1 cellular context compared by ENCODE assay signal in the genomic region with DNA sequence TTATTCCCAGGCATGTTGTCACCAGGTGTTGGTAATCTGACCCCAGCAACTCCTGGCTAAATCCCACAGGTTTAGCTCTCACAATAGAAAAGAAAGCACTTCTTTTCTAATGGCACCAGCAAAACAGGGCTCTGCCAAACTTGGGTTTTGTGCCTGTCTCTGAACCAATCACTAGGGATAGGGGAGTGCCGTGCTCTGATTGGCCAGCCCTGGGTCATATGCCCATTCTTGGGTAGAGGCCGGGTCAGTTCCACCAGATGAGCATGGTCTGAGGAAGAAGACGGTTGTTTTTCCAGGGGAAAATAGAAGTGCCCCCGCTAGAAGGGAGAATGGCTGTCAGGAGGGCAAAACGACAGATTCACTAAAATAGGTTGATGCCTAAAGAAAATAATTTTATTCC.
TF ChIP-seq lines count a peak whose summit lies in the region.

No MANE protein-coding gene starts in this region.

TF ChIP-seq in K562, 482 proteins besides CTCF, POLR2A, EP300 and RAD21:
- TF ChIP-seq CHD2 (IDR thresholded peaks at IDR 0.05; ENCODE audit: low read depth, low read length) (no peak), FUS (optimal IDR thresholded peaks at IDR 0.05; ENCODE audit: low read depth, low read length) (no peak), ZNF778 (CRISPR knock-in tag; IDR thresholded peaks at IDR 0.05) (no peak), USF2 (CRISPR knock-in tag; IDR thresholded peaks at IDR 0.05) (peak; percentile 39; the same call in 1 of the 2 replicates)
TF ChIP-seq in K562: peak in this region for 1.
